ENCODE assay signal across 12 cellular contexts in genomic region chr21:33760641-33761103, GRCh38.
DNase-seq lines count a peak whose midpoint lies in the region; ATAC-seq and TF ChIP-seq lines count a peak whose summit lies in the region.
"Had no signal": no experiment of that assay in that cellular context is flagged by ENCODE, and none has a peak within 500 bp of the region (broad histone marks: within the 10 kb centered on the region; RNA-seq: fewer than 3 reads in every experiment).

No MANE protein-coding gene starts in this region.

- H3K4me3 Mint-ChIP-seq in activated T-helper 17 cell treated with anti-CD3 and anti-CD28 coated beads, Interleukin-2, amount 50 U/mL, for 72 hours, result no peak overlapping the region
- H3K4me3 Mint-ChIP-seq: activated CD4-positive, alpha-beta memory T cell treated with anti-CD3 and anti-CD28 coated beads, Interleukin-2, amount 10 ng/mL, durations not matched to agents 7 days and 5 days; central memory CD8-positive, alpha-beta T cell had no signal

- intact Hi-C loops in sciatic nerve (cut with DNase I), result no loop called here

- peak overlapping the region; percentile 49 for H3K27ac ChIP-seq in C4-2B

- H3K4me1 Mint-ChIP-seq in activated T-helper 17 cell treated with anti-CD3 and anti-CD28 coated beads, Interleukin-2, amount 50 U/mL, for 72 hours, result no peaks in the 10 kb centered on the region
- H3K4me1 Mint-ChIP-seq: activated CD4-positive, alpha-beta memory T cell treated with anti-CD3 and anti-CD28 coated beads, Interleukin-2, amount 10 ng/mL, durations not matched to agents 7 days and 5 days; central memory CD8-positive, alpha-beta T cell had no signal

- DNase-seq in RPMI7951 (ENCODE audit: low read depth) (peak; percentile 39), fibroblast of mammary gland (ENCODE audit: low read depth) (peak; percentile 76), sciatic nerve (ENCODE audit: low spot score) (no peak), NCI-H526 treated with DMSO at 0.1 percent for 48 hours (lab: John Stamatoyannopoulos, UW) (no peak), COLO668 (lab: John Stamatoyannopoulos, UW; ENCODE audit: unreplicated experiment) (no peak), cerebellar nuclear complex (lab: John Stamatoyannopoulos, UW) (no peak)
- DNase-seq: activated CD4-positive, alpha-beta memory T cell treated with anti-CD3 and anti-CD28 coated beads, Interleukin-2, amount 10 ng/mL, durations not matched to agents 7 days and 5 days; DMS79; MV-4-11 had no signal

- TF ChIP-seq CTCF in C4-2B (conservative IDR thresholded peaks at IDR 0.05), result no peak
- TF ChIP-seq CTCF in fibroblast of mammary gland (conservative IDR thresholded peaks at IDR 0.05; ENCODE audit: control insufficient read depth, insufficient read depth, low read depth, low read length), result no peak

- H3K9me3 Mint-ChIP-seq in activated T-helper 17 cell treated with anti-CD3 and anti-CD28 coated beads, Interleukin-2, amount 50 U/mL, for 72 hours, result no peaks in the 10 kb centered on the region
- H3K9me3 Mint-ChIP-seq: activated CD4-positive, alpha-beta memory T cell treated with anti-CD3 and anti-CD28 coated beads, Interleukin-2, amount 10 ng/mL, durations not matched to agents 7 days and 5 days; central memory CD8-positive, alpha-beta T cell had no signal

- no peak overlapping the region for H3K4me3 ChIP-seq in fibroblast of mammary gland (ENCODE audit: control insufficient read depth, low read depth, low read length)

- no peaks in the 10 kb centered on the region for H3K36me3 Mint-ChIP-seq in activated T-helper 17 cell treated with anti-CD3 and anti-CD28 coated beads, Interleukin-2, amount 50 U/mL, for 72 hours (ENCODE audit: low read depth)

- ATAC-seq in sciatic nerve, result peak; percentile 64
- ATAC-seq in activated T-helper 17 cell treated with anti-CD3 and anti-CD28 coated beads, Interleukin-2, amount 50 U/mL, for 72 hours (replicated peaks), result no peak

- no peak overlapping the region for H3K27ac Mint-ChIP-seq in activated T-helper 17 cell treated with anti-CD3 and anti-CD28 coated beads, Interleukin-2, amount 50 U/mL, for 72 hours
- H3K27ac Mint-ChIP-seq: activated CD4-positive, alpha-beta memory T cell treated with anti-CD3 and anti-CD28 coated beads, Interleukin-2, amount 10 ng/mL, durations not matched to agents 7 days and 5 days had no signal

- no peaks in the 10 kb centered on the region for H3K27me3 Mint-ChIP-seq in activated T-helper 17 cell treated with anti-CD3 and anti-CD28 coated beads, Interleukin-2, amount 50 U/mL, for 72 hours
- H3K27me3 Mint-ChIP-seq: activated CD4-positive, alpha-beta memory T cell treated with anti-CD3 and anti-CD28 coated beads, Interleukin-2, amount 10 ng/mL, durations not matched to agents 7 days and 5 days had no signal

Comparison
In these comparisons a context has a peak if more than half of its experiments do, and no peak if none do; other contexts are left out.
1. DNase-seq: peak in RPMI7951 (single experiment) and fibroblast of mammary gland (single experiment); none in sciatic nerve (single experiment), NCI-H526 treated with DMSO at 0.1 percent for 48 hours (single experiment), COLO668 (single experiment) and cerebellar nuclear complex (0 of 2).